14 cellular contexts compared by ENCODE assay signal in genomic region chrX:51456814-51457213, GRCh38. TPM values are rescaled to one million over a fixed set of nuclear protein-coding genes. Genes with fewer than 3 reads are reported as not detected.
DNase-seq lines count a peak whose midpoint lies in the region; ATAC-seq and TF ChIP-seq lines count a peak whose summit lies in the region.
"Had no signal": no experiment of that assay in that cellular context is flagged by ENCODE, and none has a peak within 500 bp of the region (broad histone marks: within the 10 kb centered on the region; RNA-seq: fewer than 3 reads in every experiment).

No MANE protein-coding gene starts in this region.

- BruUV-seq in Panc1 (replicated peaks; lab: Mats Ljungman, UMichigan) = no TSS peak

- ATAC-seq in Panc1 (no peak), HG03045 (IDR thresholded peaks at IDR 0.05; ENCODE audit: unreplicated experiment) (no peak), GM18868 (IDR thresholded peaks at IDR 0.05; ENCODE audit: unreplicated experiment) (no peak)
- ATAC-seq: heart right ventricle; stimulated activated memory B cell treated with anti-CD40 and anti-IgM and Interleukin-4, amounts not matched to agents 10 μg/mL and 1 μg/mL and 100 μg/mL, for 72 hours had no signal

- no peak for TF ChIP-seq EP300 in stomach (IDR thresholded peaks at IDR 0.05)

- H3K36me3 ChIP-seq in cardiac muscle cell = no peaks in the 10 kb centered on the region
- no peaks in the 10 kb centered on the region for H3K36me3 ChIP-seq in Panc1 (ENCODE audit: control insufficient read depth, insufficient read depth, low read length)
- no peaks in the 10 kb centered on the region for H3K36me3 ChIP-seq in stomach
- H3K36me3 ChIP-seq: heart right ventricle had no signal

- TF ChIP-seq POLR2A in stomach (IDR thresholded peaks at IDR 0.05) = no peak

- 0% methylated on average over 1 of the region's 1 CpG for WGBS in stomach, 5 donors

- H3K27me3 Mint-ChIP-seq in type B pancreatic cell = no peaks in the 10 kb centered on the region
- H3K27me3 Mint-ChIP-seq: memory B cell; stimulated activated memory B cell treated with anti-CD40 and anti-IgM and Interleukin-4, amounts not matched to agents 10 μg/mL and 1 μg/mL and 100 μg/mL, for 72 hours had no signal

- POLR2A ChIA-PET in Panc1 (lab: Charles Lee) = no interaction called here

- no peaks in the 10 kb centered on the region for H3K9me3 ChIP-seq in cardiac muscle cell (ENCODE audit: low read depth)
- no peaks in the 10 kb centered on the region for H3K9me3 ChIP-seq in Panc1 (ENCODE audit: control insufficient read depth, insufficient read depth, low read depth, low read length)
- no peaks in the 10 kb centered on the region for H3K9me3 ChIP-seq in stomach
- H3K9me3 ChIP-seq: heart right ventricle had no signal

- no peaks in the 10 kb centered on the region for H3K27me3 ChIP-seq in cardiac muscle cell
- no peaks in the 10 kb centered on the region for H3K27me3 ChIP-seq in Panc1 (ENCODE audit: control insufficient read depth, insufficient read depth, low read length)
- peaks cover 0 to 7% (median 0%) of the 10 kb centered on the region in 3 donors for H3K27me3 ChIP-seq in stomach

- no peaks in the 10 kb centered on the region for H3K4me1 Mint-ChIP-seq in type B pancreatic cell (ENCODE audit: unreplicated experiment)

- H3K9me3 Mint-ChIP-seq in type B pancreatic cell = no peaks in the 10 kb centered on the region
- H3K9me3 Mint-ChIP-seq: memory B cell; stimulated activated memory B cell treated with anti-CD40 and anti-IgM and Interleukin-4, amounts not matched to agents 10 μg/mL and 1 μg/mL and 100 μg/mL, for 72 hours had no signal

- H3K27ac Mint-ChIP-seq in type B pancreatic cell = no peak overlapping the region
- H3K27ac Mint-ChIP-seq: memory B cell; stimulated activated memory B cell treated with anti-CD40 and anti-IgM and Interleukin-4, amounts not matched to agents 10 μg/mL and 1 μg/mL and 100 μg/mL, for 72 hours had no signal

- H3K27ac ChIP-seq in cardiac muscle cell (no peak overlapping the region), Panc1 (ENCODE audit: low read length) (no peak overlapping the region), stomach (no peak overlapping the region)
- H3K27ac ChIP-seq: heart right ventricle, SK-N-MC had no signal

- H3K36me3 Mint-ChIP-seq in type B pancreatic cell = no peaks in the 10 kb centered on the region
- H3K36me3 Mint-ChIP-seq: stimulated activated memory B cell treated with anti-CD40 and anti-IgM and Interleukin-4, amounts not matched to agents 10 μg/mL and 1 μg/mL and 100 μg/mL, for 72 hours had no signal

- H3K4me3 ChIP-seq in cardiac muscle cell (no peak overlapping the region), Panc1 (ENCODE audit: low read depth in 2 of 2, low read length in 2 of 2) (no peak overlapping the region), fibroblast of the aortic adventitia (ENCODE audit: low read depth, low read length) (no peak overlapping the region), stomach (no peak overlapping the region)
- H3K4me3 ChIP-seq: heart right ventricle, SK-N-MC had no signal

- intact Hi-C loops in cardiac septum (cut with DNase I) (loop anchor here (10.0 kb wide), 1 partner anchor 312 kb away; no protein-coding TSS in a partner anchor), Panc1 (cut with micrococcal nuclease; ENCODE audit: unreplicated experiment) (loop anchor here (5.0 to 10.0 kb wide), 3 partner anchors 120 to 765 kb away; no protein-coding TSS in a partner anchor), stomach (cut with DNase I; ENCODE audit: low total_unique reads) (no loop called here)

- H3K4me3 Mint-ChIP-seq in type B pancreatic cell = no peak overlapping the region
- H3K4me3 Mint-ChIP-seq: memory B cell; stimulated activated memory B cell treated with anti-CD40 and anti-IgM and Interleukin-4, amounts not matched to agents 10 μg/mL and 1 μg/mL and 100 μg/mL, for 72 hours had no signal

- no peak for TF ChIP-seq CTCF in cardiac muscle cell (IDR thresholded peaks at IDR 0.05; ENCODE audit: low read depth, low read length)
- peak; percentile 26; the same call in 1 of the 2 replicates for TF ChIP-seq CTCF in Panc1 (IDR thresholded peaks at IDR 0.05)
- no peak for TF ChIP-seq CTCF in fibroblast of the aortic adventitia (IDR thresholded peaks at IDR 0.05; ENCODE audit: insufficient read depth, low read length)
- peak; percentile 35 for TF ChIP-seq CTCF in type B pancreatic cell (conservative IDR thresholded peaks at IDR 0.05)
- no peak for TF ChIP-seq CTCF in stomach (IDR thresholded peaks at IDR 0.05)

- CTCF ChIA-PET in Panc1 (lab: Charles Lee) = interaction anchor here (1.1 to 1.4 kb wide), 2 partner anchors 120 to 308 kb away, joined by 5 read pairs; no protein-coding TSS in a partner anchor

- H3K4me1 ChIP-seq in cardiac muscle cell (ENCODE audit: low read depth) (no peaks in the 10 kb centered on the region), Panc1 (ENCODE audit: control insufficient read depth, insufficient read depth, low read length) (no peaks in the 10 kb centered on the region), stomach (no peaks in the 10 kb centered on the region)
- H3K4me1 ChIP-seq: heart right ventricle had no signal

- in situ Hi-C loops in Panc1 (cut with HindIII; ENCODE audit: low pct_unique_long_range_greater_than_20kb, low sequenced_read_pairs) = no loop called here

- DNase-seq in cardiac muscle cell (ENCODE audit: low read depth in 1 of 2, low spot score in 1 of 2) = peak; percentile 6 to 36
- DNase-seq in cardiac septum (ENCODE audit: low spot score) = no peak
- DNase-seq in Panc1 (ENCODE audit: low read depth, low spot score) = no peak
- DNase-seq in fibroblast of the aortic adventitia (ENCODE audit: low read depth) = peak; percentile 1
- no peak for DNase-seq in type B pancreatic cell (ENCODE audit: extremely low spot score, unreplicated experiment)
- no peak for DNase-seq in stomach
- DNase-seq: activated T-cell treated with anti-CD3 and anti-CD28 coated beads, Interleukin-2, amount 50 U/mL, for 1 hour; AML-193; heart right ventricle had no signal

RNA-seq across cellular contexts. Expression of gene NUDT11, which starts 39.6 kb away (rescaled TPM):
- total RNA-seq in cardiac muscle cell (10.8 and 19.4 TPM in 2 replicates), cardiac septum (not detected), Panc1 (2021; ENCODE audit: unreplicated experiment) (11.9 TPM), fibroblast of the aortic adventitia (ENCODE audit: low replicate concordance) (11.8 and 13.9 TPM in 2 replicates), type B pancreatic cell (ENCODE audit: low replicate concordance) (6.1 and 19.3 TPM in 2 replicates), stomach (1 to 10 TPM in 1 of 5 donors, under 1 TPM in 1, not detected in 3; 0.45 to 7.2 TPM)
- polyA plus RNA-seq in cardiac muscle cell (17.6 and 23.8 TPM in 2 replicates), stomach (1 to 10 TPM in 2 of 3 donors, under 1 TPM in 1; 0.61 to 1.2 (median 1.1) TPM)
- polyA plus RNA-seq in Panc1 (2012; ENCODE audit: insufficient read length) = 10.8 TPM

Comparison
In these comparisons a context has a peak if more than half of its experiments do, and no peak if none do; other contexts are left out.
1. DNase-seq: peak in cardiac muscle cell (2 of 2) and fibroblast of the aortic adventitia (single experiment); none in cardiac septum (single experiment), Panc1 (single experiment), type B pancreatic cell (single experiment) and stomach (single experiment).
2. CTCF ChIP-seq: peak in Panc1 (single experiment) and type B pancreatic cell (single experiment); none in cardiac muscle cell (single experiment), fibroblast of the aortic adventitia (single experiment) and stomach (0 of 7).